Comparison of ENCODE assay signal across 10 cellular contexts in genomic region chr11:123196060-123196714, GRCh38. TPM values are rescaled to one million over a fixed set of nuclear protein-coding genes. Genes with fewer than 3 reads are reported as not detected.
DNase-seq lines count a peak whose midpoint lies in the region; ATAC-seq and TF ChIP-seq lines count a peak whose summit lies in the region.
"Had no signal": no experiment of that assay in that cellular context is flagged by ENCODE, and none has a peak within 500 bp of the region (broad histone marks: within the 10 kb centered on the region; RNA-seq: fewer than 3 reads in every experiment).

No MANE protein-coding gene starts in this region.

- ATAC-seq in activated T-cell treated with anti-CD3 and anti-CD28 coated beads, Interleukin-2, amount 50 U/mL, for 72 hours (replicated peaks in 1 of 2), result peak; percentile 8 to 31
- ATAC-seq in HG03520 (IDR thresholded peaks at IDR 0.05; ENCODE audit: unreplicated experiment), result no peak

- no TSS peak for BruUV-seq in MCF 10A (replicated peaks; lab: Mats Ljungman, UMichigan)

- POLR2A ChIA-PET in MCF 10A (lab: Yijun Ruan, JAX), result interaction anchor here (0.8 kb wide), 1 partner anchor 94 kb away, joined by 3 read pairs; no protein-coding TSS in a partner anchor

- H3K36me3 ChIP-seq in tibial artery, result no peaks in the 10 kb centered on the region

- CTCF ChIA-PET in MCF 10A (lab: Yijun Ruan, JAX), result interaction anchor here (0.9 to 2.3 kb wide), 3 partner anchors 10 to 51 kb away, joined by 4 to 8 read pairs (median 5); no protein-coding TSS in a partner anchor

- H3K27ac ChIP-seq in tibial artery, result peak overlapping the region; percentile 49 to 58

- no peak for TF ChIP-seq CTCF in MCF 10A (IDR thresholded peaks at IDR 0.05; ENCODE audit: unreplicated experiment)
- TF ChIP-seq CTCF in tibial artery (IDR thresholded peaks at IDR 0.05), result no peak

- H3K27me3 Mint-ChIP-seq in activated T-cell treated with anti-CD3 and anti-CD28 coated beads, Interleukin-2, amount 50 U/mL, for 72 hours (ENCODE audit: low read depth), result peaks cover 77% of the 10 kb centered on the region
- H3K27me3 Mint-ChIP-seq in MCF 10A (ENCODE audit: insufficient read depth, unreplicated experiment), result no peaks in the 10 kb centered on the region

- H3K9me3 Mint-ChIP-seq in activated T-cell treated with anti-CD3 and anti-CD28 coated beads, Interleukin-2, amount 50 U/mL, for 72 hours, result no peaks in the 10 kb centered on the region
- H3K9me3 Mint-ChIP-seq in MCF 10A (ENCODE audit: unreplicated experiment), result no peaks in the 10 kb centered on the region

- peaks cover 0 to 21% (median 15%) of the 10 kb centered on the region in 4 donors for H3K4me1 ChIP-seq in tibial artery

- no peak overlapping the region for H3K27ac Mint-ChIP-seq in activated T-cell treated with anti-CD3 and anti-CD28 coated beads, Interleukin-2, amount 50 U/mL, for 72 hours
- H3K27ac Mint-ChIP-seq in MCF 10A (ENCODE audit: low read depth, unreplicated experiment), result peak overlapping the region; percentile 64

- H3K9me3 ChIP-seq in tibial artery, result no peaks in the 10 kb centered on the region

- peak overlapping the region; percentile 48 to 54 for H3K4me3 ChIP-seq in tibial artery

- peaks cover 0 to 2% of the 10 kb centered on the region in 2 donors for H3K36me3 Mint-ChIP-seq in activated T-cell treated with anti-CD3 and anti-CD28 coated beads, Interleukin-2, amount 50 U/mL, for 72 hours (ENCODE audit: insufficient read depth in 2 of 2)
- peaks cover 12% of the 10 kb centered on the region for H3K36me3 Mint-ChIP-seq in MCF 10A (ENCODE audit: insufficient read depth, unreplicated experiment)

- peak; percentile 4 to 12 for DNase-seq in activated T-cell treated with anti-CD3 and anti-CD28 coated beads, Interleukin-2, amount 50 U/mL, for 72 hours
- no peak for DNase-seq in activated T-cell treated with anti-CD3 and anti-CD28 coated beads, Interleukin-2, amount 50 U/mL, for 48 hours
- DNase-seq in MCF 10A (ENCODE audit: unreplicated experiment) (no peak), islet precursor cell (peak; percentile 68), tibial artery (no peak), HPDE6-E6E7 (ENCODE audit: extremely low spot score) (no peak), epidermal melanocyte (ENCODE audit: insufficient read length, low spot score) (no peak)
- DNase-seq: GOT3, NCI-H146 had no signal

- H3K4me1 Mint-ChIP-seq in activated T-cell treated with anti-CD3 and anti-CD28 coated beads, Interleukin-2, amount 50 U/mL, for 72 hours (ENCODE audit: low read depth), result peaks cover 30% of the 10 kb centered on the region
- peaks cover 53% of the 10 kb centered on the region for H3K4me1 Mint-ChIP-seq in MCF 10A (ENCODE audit: insufficient read depth, unreplicated experiment)

- H3K27me3 ChIP-seq in tibial artery, result peaks cover 0 to 59% of the 10 kb centered on the region in 2 donors

- H3K4me3 Mint-ChIP-seq in activated T-cell treated with anti-CD3 and anti-CD28 coated beads, Interleukin-2, amount 50 U/mL, for 72 hours, result peak overlapping the region; percentile 69 to 77
- H3K4me3 Mint-ChIP-seq in MCF 10A (ENCODE audit: unreplicated experiment), result peak overlapping the region; percentile 96

- intact Hi-C loops in MCF 10A (cut with micrococcal nuclease), result no loop called here
- intact Hi-C loops in tibial artery (cut with DNase I; ENCODE audit: low total_unique reads), result no loop called here

RNA-seq across cellular contexts. Expression of gene CLMP, which starts 1.1 kb away (rescaled TPM):
- under 1 TPM; 0.17 to 0.19 TPM for total RNA-seq in activated T-cell treated with anti-CD3 and anti-CD28 coated beads, Interleukin-2, amount 50 U/mL, for 72 hours
- 86.1 and 91.9 TPM in 2 replicates for total RNA-seq in MCF 10A (2022)

Comparison
In these comparisons a context has a peak if more than half of its experiments do, and no peak if none do; other contexts are left out.
1. DNase-seq: peak in activated T-cell treated with anti-CD3 and anti-CD28 coated beads, Interleukin-2, amount 50 U/mL, for 72 hours (2 of 2) and islet precursor cell (single experiment); none in activated T-cell treated with anti-CD3 and anti-CD28 coated beads, Interleukin-2, amount 50 U/mL, for 48 hours (0 of 2), MCF 10A (single experiment), tibial artery (0 of 2), HPDE6-E6E7 (single experiment) and epidermal melanocyte (single experiment).
2. RNA of gene CLMP, which starts 1.1 kb away (total RNA-seq): 86.1 to 91.9 TPM in MCF 10A; 0.17 to 0.19 TPM in activated T-cell treated with anti-CD3 and anti-CD28 coated beads, Interleukin-2, amount 50 U/mL, for 72 hours; every median in the first group is over 10 times any median in the second.